ENCODE assay signal across 8 cellular contexts in genomic region chr1:148522561-148523204, GRCh38. TPM values are rescaled to one million over a fixed set of nuclear protein-coding genes. Genes with fewer than 3 reads are reported as not detected.
A peak's percentile ranks its signal among the peaks of the same experiment; 100 is the strongest.
DNase-seq lines count a peak whose midpoint lies in the region; ATAC-seq and TF ChIP-seq lines count a peak whose summit lies in the region.
"Not testable (repeated sequence)": the region's sequence is repeated elsewhere in the genome, so short reads cannot be mapped to it uniquely, and the experiment has no call there.

No MANE protein-coding gene starts in this region.

- H3K4me3 ChIP-seq in WI38 (ENCODE audit: low read depth, low read length) (peak overlapping the region; percentile 42), skeletal muscle tissue (ENCODE audit: low read length in 3 of 3) (peak overlapping the region; percentile 48 to 69 (median 69))
- not testable (repeated sequence) for H3K4me3 ChIP-seq in mammary epithelial cell (replicated peaks in 1 of 3; ENCODE audit: insufficient read depth in 1 of 3, low read depth in 2 of 3, low read length in 3 of 3)

- not testable (repeated sequence) for H3K4me2 ChIP-seq in mammary epithelial cell (ENCODE audit: insufficient read depth, low read depth, low read length)

- not testable (repeated sequence) for H3K4me1 ChIP-seq in mammary epithelial cell (ENCODE audit: insufficient read depth, low read length); skeletal muscle tissue (ENCODE audit: control insufficient read depth in 3 of 3, insufficient read depth in 3 of 3, low read length in 3 of 3)

- H4K20me1 ChIP-seq in mammary epithelial cell (ENCODE audit: insufficient read depth, low read length) = not testable (repeated sequence)

- H3K36me3 ChIP-seq in mammary epithelial cell (ENCODE audit: insufficient read depth, low read length); skeletal muscle tissue (ENCODE audit: control insufficient read depth in 3 of 3, insufficient read depth in 3 of 3, low read length in 3 of 3): not testable (repeated sequence)

- H3K9ac ChIP-seq in mammary epithelial cell (ENCODE audit: insufficient read depth, low read length) = not testable (repeated sequence)
- H3K9ac ChIP-seq in skeletal muscle tissue (ENCODE audit: low read depth in 1 of 3, low read length in 3 of 3) = peak overlapping the region in 2 of 3 donors; percentile 59 to 74

- ATAC-seq in GM18867 (IDR thresholded peaks at IDR 0.05; ENCODE audit: unreplicated experiment) (peak; percentile 77), HG03045 (IDR thresholded peaks at IDR 0.05; ENCODE audit: unreplicated experiment) (peak; percentile 83)

- not testable (repeated sequence) for H3K9me3 ChIP-seq in mammary epithelial cell (replicated peaks; ENCODE audit: insufficient read depth, low read length); skeletal muscle tissue (ENCODE audit: control insufficient read depth in 3 of 3, low read length in 3 of 3)

- intact Hi-C loops in mammary epithelial cell (cut with micrococcal nuclease) = loop anchor here (10.0 kb wide), 1 partner anchor 188 kb away; no protein-coding TSS in a partner anchor

- not testable (repeated sequence) for TF ChIP-seq CTCF in WI38 (IDR thresholded peaks at IDR 0.05; ENCODE audit: low read depth, low read length); mammary epithelial cell (conservative IDR thresholded peaks at IDR 0.05 in 1 of 2, IDR thresholded peaks at IDR 0.05 in 1 of 2; ENCODE audit: extremely low read depth in 1 of 2, insufficient read depth in 1 of 2, low read depth in 1 of 2, low read length in 2 of 2)

- not testable (repeated sequence) for H3K79me2 ChIP-seq in mammary epithelial cell (ENCODE audit: insufficient read depth, low read length)

- peak; percentile 33 for DNase-seq in 8988T
- DNase-seq in NCI-H2196 treated with DMSO at 0.1 percent for 48 hours (lab: John Stamatoyannopoulos, UW; ENCODE audit: unreplicated experiment) = peak; percentile 59
- peak; percentile 99 for DNase-seq in mammary epithelial cell
- DNase-seq in inferior parietal cortex (ENCODE audit: extremely low spot score) = peak; percentile 83

- H2AFZ ChIP-seq in mammary epithelial cell (ENCODE audit: low read depth, low read length) = not testable (repeated sequence)

- not testable (repeated sequence) for H3K27ac ChIP-seq in mammary epithelial cell (ENCODE audit: insufficient read depth, low read depth, low read length)
- H3K27ac ChIP-seq in skeletal muscle tissue (ENCODE audit: low read depth, low read length) = peak overlapping the region; percentile 36

- in situ Hi-C loops in mammary epithelial cell (cut with MboI; ENCODE audit: low sequenced_read_pairs in 2 of 2) = not testable (repeated sequence)

- H3K27me3 ChIP-seq in mammary epithelial cell (ENCODE audit: insufficient read depth, low read length); skeletal muscle tissue (ENCODE audit: control insufficient read depth in 3 of 3, insufficient read depth in 3 of 3, low read length in 3 of 3): not testable (repeated sequence)

- BruUV-seq in mammary epithelial cell (replicated peaks; lab: Mats Ljungman, UMichigan) = TSS peak; percentile 91

- dilution Hi-C loops in mammary epithelial cell (cut with HindIII; ENCODE audit: low sequenced_read_pairs) = not testable (repeated sequence)

- 2% methylated on average over 22 of the region's 30 CpGs for WGBS in mammary epithelial cell (ENCODE audit: low coverage, missing lambda C conversion rate)

- CTCF ChIA-PET in mammary epithelial cell (lab: Charles Lee; ENCODE audit: low non-redundant PET) = not testable (repeated sequence)

RNA-seq across cellular contexts. Expression of gene PPIAL4G, which starts 39.6 kb away (rescaled TPM):
- total RNA-seq in mammary epithelial cell = not detected
- polyA plus RNA-seq in mammary epithelial cell = not detected
- polyA minus RNA-seq in mammary epithelial cell = not detected
- total RNA-seq in skeletal muscle tissue = not detected

Comparison
In these comparisons a context has a peak if more than half of its experiments do, and no peak if none do; other contexts are left out.
1. DNase-seq: peak in every context shown above with its lines; median percentile 99 in mammary epithelial cell; 83 in inferior parietal cortex; 59 in NCI-H2196 treated with DMSO at 0.1 percent for 48 hours; 33 in 8988T.